Comparison of ENCODE assay signal across 10 cellular contexts in genomic region chr6:139249387-139249786, GRCh38. TPM values are rescaled to one million over a fixed set of nuclear protein-coding genes. Genes with fewer than 3 reads are reported as not detected.
DNase-seq lines count a peak whose midpoint lies in the region; ATAC-seq and TF ChIP-seq lines count a peak whose summit lies in the region.
"Had no signal": no experiment of that assay in that cellular context is flagged by ENCODE, and none has a peak within 500 bp of the region (broad histone marks: within the 10 kb centered on the region; RNA-seq: fewer than 3 reads in every experiment).

No MANE protein-coding gene starts in this region.

- H3K27me3 Mint-ChIP-seq in activated CD4-positive, alpha-beta T cell treated with anti-CD3 and anti-CD28 coated beads, Interleukin-2, amount 10 ng/mL, durations not matched to agents 24 days and 14 days, result no peaks in the 10 kb centered on the region
- no peaks in the 10 kb centered on the region for H3K27me3 Mint-ChIP-seq in dendritic cell treated with granulocyte-macrophage colony-stimulating factor and Interleukin-4, amounts not matched to agents 40 ng/mL and 50 ng/mL, for 4 days
- H3K27me3 Mint-ChIP-seq in stimulated activated memory B cell treated with anti-CD40 and anti-IgM and Interleukin-4, amounts not matched to agents 10 μg/mL and 1 μg/mL and 100 μg/mL, for 72 hours, result no peaks in the 10 kb centered on the region

- H3K4me3 ChIP-seq in upper lobe of right lung (no peak overlapping the region), tibial nerve (no peak overlapping the region)
- H3K4me3 ChIP-seq: GM23248, sigmoid colon had no signal

- no peak for TF ChIP-seq EP300 in tibial nerve (IDR thresholded peaks at IDR 0.05)

- H3K9me3 Mint-ChIP-seq in activated CD4-positive, alpha-beta T cell treated with anti-CD3 and anti-CD28 coated beads, Interleukin-2, amount 10 ng/mL, durations not matched to agents 24 days and 14 days, result no peaks in the 10 kb centered on the region
- H3K9me3 Mint-ChIP-seq in dendritic cell treated with granulocyte-macrophage colony-stimulating factor and Interleukin-4, amounts not matched to agents 40 ng/mL and 50 ng/mL, for 4 days, result no peaks in the 10 kb centered on the region
- H3K9me3 Mint-ChIP-seq in stimulated activated memory B cell treated with anti-CD40 and anti-IgM and Interleukin-4, amounts not matched to agents 10 μg/mL and 1 μg/mL and 100 μg/mL, for 72 hours, result no peaks in the 10 kb centered on the region

- H3K27ac ChIP-seq in upper lobe of right lung, result no peak overlapping the region
- H3K27ac ChIP-seq in tibial nerve, result no peak overlapping the region
- H3K27ac ChIP-seq: GM23248, sigmoid colon had no signal

- H3K36me3 Mint-ChIP-seq in activated CD4-positive, alpha-beta T cell treated with anti-CD3 and anti-CD28 coated beads, Interleukin-2, amount 10 ng/mL, durations not matched to agents 24 days and 14 days (ENCODE audit: low read depth), result no peaks in the 10 kb centered on the region
- H3K36me3 Mint-ChIP-seq in dendritic cell treated with granulocyte-macrophage colony-stimulating factor and Interleukin-4, amounts not matched to agents 40 ng/mL and 50 ng/mL, for 4 days (ENCODE audit: low read depth), result no peaks in the 10 kb centered on the region
- H3K36me3 Mint-ChIP-seq in stimulated activated memory B cell treated with anti-CD40 and anti-IgM and Interleukin-4, amounts not matched to agents 10 μg/mL and 1 μg/mL and 100 μg/mL, for 72 hours, result peaks cover 35% of the 10 kb centered on the region

- H3K9me3 ChIP-seq in upper lobe of right lung, result no peaks in the 10 kb centered on the region
- no peaks in the 10 kb centered on the region for H3K9me3 ChIP-seq in tibial nerve
- H3K9me3 ChIP-seq: sigmoid colon had no signal

- no peak for TF ChIP-seq CTCF in upper lobe of right lung (IDR thresholded peaks at IDR 0.05)
- no peak for TF ChIP-seq CTCF in tibial nerve (IDR thresholded peaks at IDR 0.05)

- peak overlapping the region; percentile 91 for H3K27ac Mint-ChIP-seq in activated CD4-positive, alpha-beta T cell treated with anti-CD3 and anti-CD28 coated beads, Interleukin-2, amount 10 ng/mL, durations not matched to agents 24 days and 14 days
- peak overlapping the region; percentile 83 for H3K27ac Mint-ChIP-seq in dendritic cell treated with granulocyte-macrophage colony-stimulating factor and Interleukin-4, amounts not matched to agents 40 ng/mL and 50 ng/mL, for 4 days
- peak overlapping the region; percentile 50 for H3K27ac Mint-ChIP-seq in stimulated activated memory B cell treated with anti-CD40 and anti-IgM and Interleukin-4, amounts not matched to agents 10 μg/mL and 1 μg/mL and 100 μg/mL, for 72 hours

- intact Hi-C loops in activated CD4-positive, alpha-beta T cell treated with anti-CD3 and anti-CD28 coated beads, Interleukin-2, amount 10 ng/mL, durations not matched to agents 24 days and 14 days (cut with micrococcal nuclease), result loop anchor here (1.0 to 10.0 kb wide), 7 partner anchors 13 to 225 kb away; partner anchors contain the start of genes ABRACL and TXLNB
- intact Hi-C loops in dendritic cell treated with granulocyte-macrophage colony-stimulating factor and Interleukin-4, amounts not matched to agents 40 ng/mL and 50 ng/mL, for 4 days (cut with micrococcal nuclease), result no loop called here
- intact Hi-C loops in upper lobe of right lung (cut with DNase I), result no loop called here

- H3K4me1 ChIP-seq in upper lobe of right lung (peaks cover 8% of the 10 kb centered on the region), tibial nerve (peaks cover 0 to 23% (median 7%) of the 10 kb centered on the region in 4 donors)

- no peak for ATAC-seq in stimulated activated memory B cell treated with anti-CD40 and anti-IgM and Interleukin-4, amounts not matched to agents 10 μg/mL and 1 μg/mL and 100 μg/mL, for 72 hours
- no peak for ATAC-seq in upper lobe of right lung

- H3K27me3 ChIP-seq in upper lobe of right lung (no peaks in the 10 kb centered on the region), tibial nerve (no peaks in the 10 kb centered on the region)
- H3K27me3 ChIP-seq: sigmoid colon had no signal

- H3K4me3 Mint-ChIP-seq in activated CD4-positive, alpha-beta T cell treated with anti-CD3 and anti-CD28 coated beads, Interleukin-2, amount 10 ng/mL, durations not matched to agents 24 days and 14 days, result peak overlapping the region; percentile 52
- no peak overlapping the region for H3K4me3 Mint-ChIP-seq in dendritic cell treated with granulocyte-macrophage colony-stimulating factor and Interleukin-4, amounts not matched to agents 40 ng/mL and 50 ng/mL, for 4 days
- H3K4me3 Mint-ChIP-seq in stimulated activated memory B cell treated with anti-CD40 and anti-IgM and Interleukin-4, amounts not matched to agents 10 μg/mL and 1 μg/mL and 100 μg/mL, for 72 hours, result no peak overlapping the region

- DNase-seq in activated naive CD4-positive, alpha-beta T cell treated with Interleukin-2 at 50 U/mL for 16 hours, result peak; percentile 61
- no peak for DNase-seq in activated naive CD4-positive, alpha-beta T cell (lab: John Stamatoyannopoulos, UW)
- peak; percentile 70 for DNase-seq in activated CD4-positive, alpha-beta T cell treated with anti-CD3 and anti-CD28 coated beads, Interleukin-2, amount 10 ng/mL, durations not matched to agents 24 days and 14 days
- DNase-seq in upper lobe of right lung (no peak), NCI-H1417 (lab: John Stamatoyannopoulos, UW) (no peak), tibial nerve (ENCODE audit: low spot score in 2 of 2) (no peak)
- DNase-seq: GM23248, sigmoid colon had no signal

- peaks cover 46% of the 10 kb centered on the region for H3K4me1 Mint-ChIP-seq in activated CD4-positive, alpha-beta T cell treated with anti-CD3 and anti-CD28 coated beads, Interleukin-2, amount 10 ng/mL, durations not matched to agents 24 days and 14 days
- peaks cover 29% of the 10 kb centered on the region for H3K4me1 Mint-ChIP-seq in dendritic cell treated with granulocyte-macrophage colony-stimulating factor and Interleukin-4, amounts not matched to agents 40 ng/mL and 50 ng/mL, for 4 days (ENCODE audit: low read depth)
- H3K4me1 Mint-ChIP-seq in stimulated activated memory B cell treated with anti-CD40 and anti-IgM and Interleukin-4, amounts not matched to agents 10 μg/mL and 1 μg/mL and 100 μg/mL, for 72 hours, result peaks cover 25% of the 10 kb centered on the region

- no peak for TF ChIP-seq POLR2A in tibial nerve (IDR thresholded peaks at IDR 0.05)

- 81 to 82% methylated on average over 4 of the region's 4 CpGs for WGBS in tibial nerve, 2 donors

- H3K36me3 ChIP-seq in upper lobe of right lung, result no peaks in the 10 kb centered on the region
- H3K36me3 ChIP-seq in tibial nerve, result no peaks in the 10 kb centered on the region
- H3K36me3 ChIP-seq: sigmoid colon had no signal

RNA-seq across cellular contexts. Expression of gene TXLNB, which starts 42.4 kb away (rescaled TPM):
- total RNA-seq in activated CD4-positive, alpha-beta T cell treated with anti-CD3 and anti-CD28 coated beads, Interleukin-2, amount 10 ng/mL, durations not matched to agents 24 days and 14 days, result 0.09 TPM in 1 of 2 replicates, not detected in the other
- total RNA-seq in upper lobe of right lung, result 1.3 TPM
- total RNA-seq in tibial nerve, result under 1 TPM; under 0.01 to 0.63 (median 0.26) TPM

Comparison
In these comparisons a context has a peak if more than half of its experiments do, and no peak if none do; other contexts are left out.
1. DNase-seq: peak in activated naive CD4-positive, alpha-beta T cell treated with Interleukin-2 at 50 U/mL for 16 hours (single experiment) and activated CD4-positive, alpha-beta T cell treated with anti-CD3 and anti-CD28 coated beads, Interleukin-2, amount 10 ng/mL, durations not matched to agents 24 days and 14 days (single experiment); none in activated naive CD4-positive, alpha-beta T cell (0 of 4), upper lobe of right lung (single experiment), NCI-H1417 (0 of 3) and tibial nerve (0 of 2).
2. Peak in every context shown above with its lines, with median percentiles within 50 percentile points of each other: H3K27ac Mint-ChIP-seq.